Comparison of ENCODE assay signal across 1 cellular context in genomic region chr6:158792505-158792904, GRCh38.
TF ChIP-seq lines count a peak whose summit lies in the region.

No MANE protein-coding gene starts in this region.

TF ChIP-seq in HEK293, 187 proteins besides CTCF, POLR2A, EP300 and RAD21:
- TF ChIP-seq PRDM10 (tag by site-specific recombination; IDR thresholded peaks at IDR 0.05) = peak; percentile 41
